Comparison of ENCODE assay signal across 1 cellular context in the genomic region with DNA sequence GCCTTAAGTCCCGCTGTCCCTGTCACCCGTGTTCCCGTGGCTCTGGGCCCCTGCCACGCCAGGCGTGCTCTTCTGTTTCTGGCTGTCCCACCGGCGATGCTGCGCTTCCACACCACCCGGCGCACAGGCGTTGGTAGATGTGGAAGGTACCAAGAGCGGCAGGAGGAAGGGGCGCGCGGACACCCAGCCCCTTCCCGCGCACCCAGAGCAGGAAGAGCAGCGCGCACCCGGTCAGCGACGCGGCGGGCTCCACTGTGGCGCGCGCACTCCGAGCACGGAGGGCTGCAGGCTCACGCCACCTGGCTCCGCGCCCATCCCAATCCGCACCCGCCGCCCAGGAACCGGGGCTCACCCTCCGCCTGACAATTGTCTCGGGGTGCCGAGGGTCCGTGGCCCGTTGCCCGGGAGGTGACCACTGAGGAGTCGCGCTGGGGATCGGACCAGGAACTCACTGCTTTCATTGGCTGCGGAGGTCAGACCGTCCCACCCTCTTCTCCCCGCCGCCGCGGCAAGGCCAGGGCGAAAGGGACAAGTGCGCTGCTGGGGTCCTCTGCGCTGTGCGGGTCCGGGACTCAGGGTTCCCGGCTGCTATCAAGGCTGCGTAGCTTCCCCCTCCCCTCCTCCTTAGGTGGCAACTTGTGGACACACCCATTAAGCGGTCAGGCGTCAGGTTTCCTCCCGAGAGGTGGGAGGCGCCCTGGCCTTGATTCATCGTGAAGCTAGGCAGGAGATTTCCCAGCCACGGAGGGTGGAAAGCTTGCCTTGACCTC.
TF ChIP-seq lines count a peak whose summit lies in the region.

No MANE protein-coding gene starts in this region.

TF ChIP-seq in SK-N-SH, 30 proteins besides CTCF, POLR2A, EP300 and RAD21 (continued from another document):
- TF ChIP-seq, protein P1, sequence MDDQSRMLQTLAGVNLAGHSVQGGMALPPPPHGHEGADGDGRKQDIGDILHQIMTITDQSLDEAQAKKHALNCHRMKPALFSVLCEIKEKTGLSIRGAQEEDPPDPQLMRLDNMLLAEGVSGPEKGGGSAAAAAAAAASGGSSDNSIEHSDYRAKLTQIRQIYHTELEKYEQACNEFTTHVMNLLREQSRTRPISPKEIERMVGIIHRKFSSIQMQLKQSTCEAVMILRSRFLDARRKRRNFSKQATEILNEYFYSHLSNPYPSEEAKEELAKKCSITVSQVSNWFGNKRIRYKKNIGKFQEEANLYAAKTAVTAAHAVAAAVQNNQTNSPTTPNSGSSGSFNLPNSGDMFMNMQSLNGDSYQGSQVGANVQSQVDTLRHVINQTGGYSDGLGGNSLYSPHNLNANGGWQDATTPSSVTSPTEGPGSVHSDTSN (IDR thresholded peaks at IDR 0.05), result no peak
- TF ChIP-seq RFX5 (IDR thresholded peaks at IDR 0.05; ENCODE audit: low read length) (peak; percentile 44; the same call in 1 of the 2 replicates), MEF2A (IDR thresholded peaks at IDR 0.05; ENCODE audit: borderline replicate concordance, low read depth) (no peak), SMC3 (IDR thresholded peaks at IDR 0.05; ENCODE audit: low read depth, low read length) (no peak; the same call in 1 of the 2 replicates), ELF1 (IDR thresholded peaks at IDR 0.05) (no peak), RCOR1 (IDR thresholded peaks at IDR 0.05; ENCODE audit: low read length) (no peak), JUND (IDR thresholded peaks at IDR 0.05) (no peak), MXI1 (IDR thresholded peaks at IDR 0.05; ENCODE audit: low read depth, low read length) (peak; percentile 90), EZH2phosphoT487 (IDR thresholded peaks at IDR 0.05; ENCODE audit: borderline replicate concordance, low read depth) (no peak), RXRA (IDR thresholded peaks at IDR 0.05; ENCODE audit: borderline replicate concordance, low read depth) (no peak), TCF12 (IDR thresholded peaks at IDR 0.05) (no peak), POLR2AphosphoS5 (IDR thresholded peaks at IDR 0.05; ENCODE audit: low read depth, low read length) (no peak; the same call in 1 of the 2 replicates)
- TF ChIP-seq, protein P2, sequence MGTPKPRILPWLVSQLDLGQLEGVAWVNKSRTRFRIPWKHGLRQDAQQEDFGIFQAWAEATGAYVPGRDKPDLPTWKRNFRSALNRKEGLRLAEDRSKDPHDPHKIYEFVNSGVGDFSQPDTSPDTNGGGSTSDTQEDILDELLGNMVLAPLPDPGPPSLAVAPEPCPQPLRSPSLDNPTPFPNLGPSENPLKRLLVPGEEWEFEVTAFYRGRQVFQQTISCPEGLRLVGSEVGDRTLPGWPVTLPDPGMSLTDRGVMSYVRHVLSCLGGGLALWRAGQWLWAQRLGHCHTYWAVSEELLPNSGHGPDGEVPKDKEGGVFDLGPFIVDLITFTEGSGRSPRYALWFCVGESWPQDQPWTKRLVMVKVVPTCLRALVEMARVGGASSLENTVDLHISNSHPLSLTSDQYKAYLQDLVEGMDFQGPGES (IDR thresholded peaks at IDR 0.05; ENCODE audit: low read depth, low read length), result no peak
- TF ChIP-seq, protein P3, sequence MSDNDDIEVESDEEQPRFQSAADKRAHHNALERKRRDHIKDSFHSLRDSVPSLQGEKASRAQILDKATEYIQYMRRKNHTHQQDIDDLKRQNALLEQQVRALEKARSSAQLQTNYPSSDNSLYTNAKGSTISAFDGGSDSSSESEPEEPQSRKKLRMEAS (IDR thresholded peaks at IDR 0.05; ENCODE audit: low read depth), result peak; percentile 57; the same call in 1 of the 2 replicates
- TF ChIP-seq, protein P4, sequence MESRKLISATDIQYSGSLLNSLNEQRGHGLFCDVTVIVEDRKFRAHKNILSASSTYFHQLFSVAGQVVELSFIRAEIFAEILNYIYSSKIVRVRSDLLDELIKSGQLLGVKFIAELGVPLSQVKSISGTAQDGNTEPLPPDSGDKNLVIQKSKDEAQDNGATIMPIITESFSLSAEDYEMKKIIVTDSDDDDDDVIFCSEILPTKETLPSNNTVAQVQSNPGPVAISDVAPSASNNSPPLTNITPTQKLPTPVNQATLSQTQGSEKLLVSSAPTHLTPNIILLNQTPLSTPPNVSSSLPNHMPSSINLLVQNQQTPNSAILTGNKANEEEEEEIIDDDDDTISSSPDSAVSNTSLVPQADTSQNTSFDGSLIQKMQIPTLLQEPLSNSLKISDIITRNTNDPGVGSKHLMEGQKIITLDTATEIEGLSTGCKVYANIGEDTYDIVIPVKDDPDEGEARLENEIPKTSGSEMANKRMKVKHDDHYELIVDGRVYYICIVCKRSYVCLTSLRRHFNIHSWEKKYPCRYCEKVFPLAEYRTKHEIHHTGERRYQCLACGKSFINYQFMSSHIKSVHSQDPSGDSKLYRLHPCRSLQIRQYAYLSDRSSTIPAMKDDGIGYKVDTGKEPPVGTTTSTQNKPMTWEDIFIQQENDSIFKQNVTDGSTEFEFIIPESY (IDR thresholded peaks at IDR 0.05; ENCODE audit: borderline replicate concordance, low read depth), result no peak
- TF ChIP-seq, protein P5, sequence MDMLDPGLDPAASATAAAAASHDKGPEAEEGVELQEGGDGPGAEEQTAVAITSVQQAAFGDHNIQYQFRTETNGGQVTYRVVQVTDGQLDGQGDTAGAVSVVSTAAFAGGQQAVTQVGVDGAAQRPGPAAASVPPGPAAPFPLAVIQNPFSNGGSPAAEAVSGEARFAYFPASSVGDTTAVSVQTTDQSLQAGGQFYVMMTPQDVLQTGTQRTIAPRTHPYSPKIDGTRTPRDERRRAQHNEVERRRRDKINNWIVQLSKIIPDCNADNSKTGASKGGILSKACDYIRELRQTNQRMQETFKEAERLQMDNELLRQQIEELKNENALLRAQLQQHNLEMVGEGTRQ (IDR thresholded peaks at IDR 0.05; ENCODE audit: borderline replicate concordance, low read depth, low read length), result no peak
